27 cellular contexts compared by ENCODE assay signal in the genomic region with DNA sequence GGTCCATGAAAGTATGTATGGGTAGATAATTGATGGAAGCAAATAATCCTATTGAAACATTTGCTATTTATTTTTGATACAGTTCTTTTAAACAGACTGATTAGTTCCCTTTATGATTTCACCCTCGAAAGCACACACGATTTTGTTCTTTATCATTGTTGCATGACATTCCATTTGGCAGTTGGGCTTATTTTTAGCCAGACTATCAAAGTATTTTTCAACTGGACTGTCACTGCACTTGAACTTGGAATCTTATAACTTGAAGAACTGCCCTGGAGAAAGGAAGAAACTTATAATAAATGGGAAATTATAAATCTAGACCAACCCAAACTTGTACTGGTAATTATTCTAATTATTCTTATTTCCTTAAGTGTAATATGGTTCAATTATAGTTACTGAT. TPM values are rescaled to one million over a fixed set of nuclear protein-coding genes. Genes with fewer than 3 reads are reported as not detected.
"Had no signal": no experiment of that assay in that cellular context is flagged by ENCODE, and none has a peak within 500 bp of the region (broad histone marks: within the 10 kb centered on the region; RNA-seq: fewer than 3 reads in every experiment).

A gene with protein sequence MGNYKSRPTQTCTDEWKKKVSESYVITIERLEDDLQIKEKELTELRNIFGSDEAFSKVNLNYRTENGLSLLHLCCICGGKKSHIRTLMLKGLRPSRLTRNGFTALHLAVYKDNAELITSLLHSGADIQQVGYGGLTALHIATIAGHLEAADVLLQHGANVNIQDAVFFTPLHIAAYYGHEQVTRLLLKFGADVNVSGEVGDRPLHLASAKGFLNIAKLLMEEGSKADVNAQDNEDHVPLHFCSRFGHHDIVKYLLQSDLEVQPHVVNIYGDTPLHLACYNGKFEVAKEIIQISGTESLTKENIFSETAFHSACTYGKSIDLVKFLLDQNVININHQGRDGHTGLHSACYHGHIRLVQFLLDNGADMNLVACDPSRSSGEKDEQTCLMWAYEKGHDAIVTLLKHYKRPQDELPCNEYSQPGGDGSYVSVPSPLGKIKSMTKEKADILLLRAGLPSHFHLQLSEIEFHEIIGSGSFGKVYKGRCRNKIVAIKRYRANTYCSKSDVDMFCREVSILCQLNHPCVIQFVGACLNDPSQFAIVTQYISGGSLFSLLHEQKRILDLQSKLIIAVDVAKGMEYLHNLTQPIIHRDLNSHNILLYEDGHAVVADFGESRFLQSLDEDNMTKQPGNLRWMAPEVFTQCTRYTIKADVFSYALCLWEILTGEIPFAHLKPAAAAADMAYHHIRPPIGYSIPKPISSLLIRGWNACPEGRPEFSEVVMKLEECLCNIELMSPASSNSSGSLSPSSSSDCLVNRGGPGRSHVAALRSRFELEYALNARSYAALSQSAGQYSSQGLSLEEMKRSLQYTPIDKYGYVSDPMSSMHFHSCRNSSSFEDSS (plus strand): TSS at position 235 of the 400 bp plus-strand sequence. CDS start 65 bp downstream, at position 300.

- H3K27me3 ChIP-seq: colonic mucosa, esophagus muscularis mucosa, gastrocnemius medialis, neutrophil, sigmoid colon, stomach, thyroid gland, vagina had no signal

- ATAC-seq: gastrocnemius medialis; left colon; mucosa of descending colon; natural killer cell treated with Interleukin-12 subunit alpha and Interleukin-12 subunit beta and Interleukin-15 and Interleukin-18, amount 100 ng/mL, for 72 hours; stimulated activated effector memory CD8-positive, alpha-beta T cell treated with anti-CD3 and anti-CD28 coated beads, Interleukin-12 subunit alpha, Interleukin-12 subunit beta, amount 100 ng/mL, for 72 hours had no signal

- H3K27ac ChIP-seq: colonic mucosa, esophagus muscularis mucosa, gastrocnemius medialis, neutrophil, parathyroid adenoma, sigmoid colon, stomach, thyroid gland, vagina had no signal

- DNase-seq: colonic mucosa; effector memory CD4-positive, alpha-beta T cell; gastrocnemius medialis; head of caudate nucleus; hippocampal formation; left colon; mucosa of descending colon; naive B cell; sigmoid colon; stimulated activated CD4-positive, alpha-beta T cell treated with anti-CD3 and anti-CD28 coated beads, Interleukin-2, amount 100 ng/mL, for 24 hours; stimulated activated CD4-positive, alpha-beta T cell treated with anti-CD3 and anti-CD28 coated beads, Interleukin-4, amount 100 ng/mL, for 24 hours; stimulated activated naive CD4-positive, alpha-beta T cell treated with Interleukin-2 at 50 U/mL for 16 hours; stomach; thyroid gland; trophoblast cell had no signal

- H3K4me3 ChIP-seq: colonic mucosa, esophagus muscularis mucosa, gastrocnemius medialis, lung, mucosa of descending colon, sigmoid colon, stomach, thyroid gland, vagina had no signal

RNA-seq across cellular contexts. Expression of the gene that starts here (rescaled TPM):
- total RNA-seq: chondrocyte; endothelial cell of umbilical vein; glomerular endothelial cell; kidney epithelial cell; lung; natural killer cell treated with Interleukin-12 subunit alpha and Interleukin-12 subunit beta and Interleukin-15 and Interleukin-18, amount 100 ng/mL, for 72 hours; progenitor cell of endocrine pancreas; vagina had no signal
